In genomic region chr2:128776461-128776971, GRCh38 we compare ENCODE assay signal across 15 cellular contexts.
DNase-seq lines count a peak whose midpoint lies in the region; ATAC-seq and TF ChIP-seq lines count a peak whose summit lies in the region.
"Had no signal": no experiment of that assay in that cellular context is flagged by ENCODE, and none has a peak within 500 bp of the region (broad histone marks: within the 10 kb centered on the region; RNA-seq: fewer than 3 reads in every experiment).

No MANE protein-coding gene starts in this region.

- H3K79me2 ChIP-seq in osteoblast (ENCODE audit: insufficient read depth, low read length) (no peaks in the 10 kb centered on the region), SK-N-SH (ENCODE audit: insufficient read depth) (no peaks in the 10 kb centered on the region)

- H3K4me1 ChIP-seq in colonic mucosa (no peaks in the 10 kb centered on the region), osteoblast (ENCODE audit: insufficient read depth, low read length) (no peaks in the 10 kb centered on the region), SK-N-SH (ENCODE audit: control insufficient read depth in 1 of 2, insufficient read depth in 2 of 2, low read depth in 1 of 2, low read length in 1 of 2) (peaks cover 0 to 6% of the 10 kb centered on the region in 2 experiments; a peak in 1 of 4 replicates)

- H3K9me2 ChIP-seq in SK-N-SH = no peaks in the 10 kb centered on the region

- H3K36me3 Mint-ChIP-seq in activated naive CD4-positive, alpha-beta T cell treated with anti-CD3 and anti-CD28 coated beads, Interleukin-2, amount 10 ng/mL, durations not matched to agents 7 days and 5 days = no peaks in the 10 kb centered on the region
- H3K36me3 Mint-ChIP-seq in activated naive CD4-positive, alpha-beta T cell treated with anti-CD3 and anti-CD28 coated beads, Interleukin-2, amount 50 U/mL, for 72 hours = no peaks in the 10 kb centered on the region
- H3K36me3 Mint-ChIP-seq in type B pancreatic cell = no peaks in the 10 kb centered on the region
- H3K36me3 Mint-ChIP-seq: CD4-positive, CD25-positive, alpha-beta regulatory T cell had no signal

- no peak overlapping the region for H3K4me3 Mint-ChIP-seq in activated naive CD4-positive, alpha-beta T cell treated with anti-CD3 and anti-CD28 coated beads, Interleukin-2, amount 10 ng/mL, durations not matched to agents 7 days and 5 days
- H3K4me3 Mint-ChIP-seq in type B pancreatic cell = no peak overlapping the region
- H3K4me3 Mint-ChIP-seq: CD4-positive, CD25-positive, alpha-beta regulatory T cell had no signal

- H3K27ac Mint-ChIP-seq in activated naive CD4-positive, alpha-beta T cell treated with anti-CD3 and anti-CD28 coated beads, Interleukin-2, amount 10 ng/mL, durations not matched to agents 7 days and 5 days = no peak overlapping the region
- no peak overlapping the region for H3K27ac Mint-ChIP-seq in activated naive CD4-positive, alpha-beta T cell treated with anti-CD3 and anti-CD28 coated beads, Interleukin-2, amount 50 U/mL, for 72 hours
- no peak overlapping the region for H3K27ac Mint-ChIP-seq in type B pancreatic cell
- H3K27ac Mint-ChIP-seq: CD4-positive, CD25-positive, alpha-beta regulatory T cell had no signal

- CTCF ChIA-PET in activated naive CD4-positive, alpha-beta T cell treated with anti-CD3 and anti-CD28 coated beads, Interleukin-2, amount 10 ng/mL, durations not matched to agents 7 days and 5 days (lab: Charles Lee) = no interaction called here
- CTCF ChIA-PET in SK-N-SH (lab: Yijun Ruan, JAX) = interaction anchor here (0.8 to 1.5 kb wide), 3 partner anchors 21 to 713 kb away, joined by 3 to 4 read pairs (median 3); no protein-coding TSS in a partner anchor

- no peaks in the 10 kb centered on the region for H3K4me1 Mint-ChIP-seq in activated naive CD4-positive, alpha-beta T cell treated with anti-CD3 and anti-CD28 coated beads, Interleukin-2, amount 10 ng/mL, durations not matched to agents 7 days and 5 days
- H3K4me1 Mint-ChIP-seq in type B pancreatic cell (ENCODE audit: unreplicated experiment) = peaks cover 23% of the 10 kb centered on the region
- H3K4me1 Mint-ChIP-seq: CD4-positive, CD25-positive, alpha-beta regulatory T cell had no signal

- H3K27ac ChIP-seq in colonic mucosa (no peak overlapping the region), osteoblast (ENCODE audit: low read depth, low read length) (no peak overlapping the region), SK-N-SH (ENCODE audit: low read depth in 2 of 2, low read length in 1 of 2) (no peak overlapping the region)
- H3K27ac ChIP-seq: GM23248 had no signal

- H3K9ac ChIP-seq in colonic mucosa (ENCODE audit: low read depth in 2 of 2, low read length in 2 of 2) (no peak overlapping the region), SK-N-SH (no peak overlapping the region)
- H3K9ac ChIP-seq: GM23248 had no signal

- H4K20me1 ChIP-seq in osteoblast (ENCODE audit: insufficient read depth, low read length) (no peaks in the 10 kb centered on the region), SK-N-SH (ENCODE audit: insufficient read depth) (no peaks in the 10 kb centered on the region)

- peak; percentile 8 for DNase-seq in activated naive CD4-positive, alpha-beta T cell treated with anti-CD3 and anti-CD28 coated beads, Interleukin-2, amount 10 ng/mL, durations not matched to agents 7 days and 5 days
- no peak for DNase-seq in activated naive CD4-positive, alpha-beta T cell treated with anti-CD3 and anti-CD28 coated beads, Interleukin-2, amount 50 U/mL, for 72 hours (ENCODE audit: low spot score in 2 of 2)
- DNase-seq in colonic mucosa = peak; percentile 15
- DNase-seq in osteoblast (ENCODE audit: insufficient read length, low spot score, missing footprints) = peak; percentile 34
- DNase-seq in type B pancreatic cell (ENCODE audit: extremely low spot score, unreplicated experiment) = peak; percentile 52
- DNase-seq in NCI-H1092 (lab: John Stamatoyannopoulos, UW) = no peak
- no peak for DNase-seq in SK-N-SH
- DNase-seq: ACHN; CD4-positive, CD25-positive, alpha-beta regulatory T cell; GM23248; NCI-H146; NCI-H2081 treated with DMSO at 0.1 percent for 48 hours; NCI-H2227 treated with DMSO at 0.1 percent for 48 hours; NCI-H69 had no signal

- H3K9me3 Mint-ChIP-seq in activated naive CD4-positive, alpha-beta T cell treated with anti-CD3 and anti-CD28 coated beads, Interleukin-2, amount 10 ng/mL, durations not matched to agents 7 days and 5 days = no peaks in the 10 kb centered on the region
- no peaks in the 10 kb centered on the region for H3K9me3 Mint-ChIP-seq in activated naive CD4-positive, alpha-beta T cell treated with anti-CD3 and anti-CD28 coated beads, Interleukin-2, amount 50 U/mL, for 72 hours
- H3K9me3 Mint-ChIP-seq in type B pancreatic cell = no peaks in the 10 kb centered on the region

- H3K4me3 ChIP-seq in colonic mucosa = no peak overlapping the region
- H3K4me3 ChIP-seq in osteoblast (ENCODE audit: insufficient read depth, low read length) = no peak overlapping the region
- H3K4me3 ChIP-seq in SK-N-SH (ENCODE audit: low read depth in 2 of 2, low read length in 1 of 2) = no peak overlapping the region
- H3K4me3 ChIP-seq: GM23248 had no signal

- no peak overlapping the region for H3K4me2 ChIP-seq in osteoblast (ENCODE audit: insufficient read depth, low read length)
- no peak overlapping the region for H3K4me2 ChIP-seq in SK-N-SH

- POLR2A ChIA-PET in SK-N-SH (lab: Yijun Ruan, JAX) = no interaction called here

- no peak for TF ChIP-seq RAD21 in SK-N-SH (IDR thresholded peaks at IDR 0.05; ENCODE audit: low read length)

- H3K9me3 ChIP-seq in colonic mucosa (no peaks in the 10 kb centered on the region), osteoblast (ENCODE audit: low read depth, low read length) (no peaks in the 10 kb centered on the region), SK-N-SH (no peaks in the 10 kb centered on the region)

- no peak for TF ChIP-seq CTCF in colonic mucosa (IDR thresholded peaks at IDR 0.05)
- TF ChIP-seq CTCF in osteoblast (IDR thresholded peaks at IDR 0.05; ENCODE audit: extremely low read depth, low read depth, low read length) = no peak
- no peak for TF ChIP-seq CTCF in type B pancreatic cell (conservative IDR thresholded peaks at IDR 0.05)
- TF ChIP-seq CTCF in SK-N-SH (IDR thresholded peaks at IDR 0.05) = no peak

- no peaks in the 10 kb centered on the region for H3F3A ChIP-seq in SK-N-SH (replicated peaks; ENCODE audit: insufficient read depth)

- H3K36me3 ChIP-seq in colonic mucosa (no peaks in the 10 kb centered on the region), osteoblast (ENCODE audit: insufficient read depth, low read length) (no peaks in the 10 kb centered on the region), SK-N-SH (replicated peaks in 1 of 2; ENCODE audit: control insufficient read depth in 1 of 2, insufficient read depth in 2 of 2, low read length in 1 of 2) (no peaks in the 10 kb centered on the region)

- H3K27me3 Mint-ChIP-seq in activated naive CD4-positive, alpha-beta T cell treated with anti-CD3 and anti-CD28 coated beads, Interleukin-2, amount 10 ng/mL, durations not matched to agents 7 days and 5 days = no peaks in the 10 kb centered on the region
- peaks cover 7% of the 10 kb centered on the region for H3K27me3 Mint-ChIP-seq in type B pancreatic cell
- H3K27me3 Mint-ChIP-seq: CD4-positive, CD25-positive, alpha-beta regulatory T cell had no signal

- H3K27me3 ChIP-seq in colonic mucosa = no peaks in the 10 kb centered on the region
- no peaks in the 10 kb centered on the region for H3K27me3 ChIP-seq in osteoblast (ENCODE audit: insufficient read depth, low read length)
- H3K27me3 ChIP-seq in SK-N-SH (ENCODE audit: insufficient read depth) = no peaks in the 10 kb centered on the region

- no peak for TF ChIP-seq EP300 in SK-N-SH (IDR thresholded peaks at IDR 0.05; ENCODE audit: borderline replicate concordance in 1 of 2, low read depth in 1 of 2, low read length in 1 of 2)

- 26% methylated on average over 10 of the region's 12 CpGs for WGBS in SK-N-SH (ENCODE audit: low lambda C conversion rate)

- ATAC-seq in activated naive CD4-positive, alpha-beta T cell treated with anti-CD3 and anti-CD28 coated beads, Interleukin-2, amount 50 U/mL, for 72 hours = no peak
- ATAC-seq in HG02973 (IDR thresholded peaks at IDR 0.05; ENCODE audit: unreplicated experiment) = no peak

- intact Hi-C loops in colonic mucosa (cut with DNase I) = no loop called here

- no peak overlapping the region for H2AFZ ChIP-seq in osteoblast (ENCODE audit: low read length)
- no peak overlapping the region for H2AFZ ChIP-seq in SK-N-SH (ENCODE audit: low read depth)
- H2AFZ ChIP-seq: GM23248 had no signal

TF ChIP-seq in SK-N-SH, 30 proteins besides CTCF, POLR2A, EP300 and RAD21 (continues in another document):
- TF ChIP-seq IRF3 (IDR thresholded peaks at IDR 0.05; ENCODE audit: low read depth, low read length) (no peak), MAX (IDR thresholded peaks at IDR 0.05; ENCODE audit: low read depth) (no peak), MEF2A (IDR thresholded peaks at IDR 0.05; ENCODE audit: borderline replicate concordance, low read depth) (no peak), SMC3 (IDR thresholded peaks at IDR 0.05; ENCODE audit: low read depth, low read length) (no peak), PBX3 (IDR thresholded peaks at IDR 0.05) (no peak), RCOR1 (IDR thresholded peaks at IDR 0.05; ENCODE audit: low read length) (no peak), RFX5 (IDR thresholded peaks at IDR 0.05; ENCODE audit: low read length) (no peak), NRF1 (IDR thresholded peaks at IDR 0.05; ENCODE audit: low read depth, low read length) (no peak), JUND (IDR thresholded peaks at IDR 0.05) (no peak)

Comparison
In these comparisons a context has a peak if more than half of its experiments do, and no peak if none do; other contexts are left out.
1. DNase-seq: peak in activated naive CD4-positive, alpha-beta T cell treated with anti-CD3 and anti-CD28 coated beads, Interleukin-2, amount 10 ng/mL, durations not matched to agents 7 days and 5 days (single experiment), colonic mucosa (single experiment), osteoblast (single experiment) and type B pancreatic cell (single experiment); none in activated naive CD4-positive, alpha-beta T cell treated with anti-CD3 and anti-CD28 coated beads, Interleukin-2, amount 50 U/mL, for 72 hours (0 of 2), NCI-H1092 (single experiment) and SK-N-SH (single experiment).